In genomic region chr11:10651579-10652361, GRCh38 we compare ENCODE assay signal across 1 cellular context.
TF ChIP-seq lines count a peak whose summit lies in the region.

No MANE protein-coding gene starts in this region.

TF ChIP-seq in IMR-90, 13 proteins besides CTCF, POLR2A, EP300 and RAD21:
- TF ChIP-seq RCOR1 (IDR thresholded peaks at IDR 0.05; ENCODE audit: insufficient replicate concordance, low read length) (no peak), ELK1 (IDR thresholded peaks at IDR 0.05; ENCODE audit: borderline replicate concordance, low read depth, low read length) (no peak), RFX5 (IDR thresholded peaks at IDR 0.05; ENCODE audit: low read depth, low read length) (no peak), SMC3 (IDR thresholded peaks at IDR 0.05; ENCODE audit: low read depth, low read length) (no peak), CEBPB (IDR thresholded peaks at IDR 0.05; ENCODE audit: low read depth, low read length) (no peak), USF2 (IDR thresholded peaks at IDR 0.05; ENCODE audit: low read depth, low read length) (no peak)
